Comparison of ENCODE assay signal across 1 cellular context in genomic region chr16:23678430-23679273, GRCh38.
TF ChIP-seq lines count a peak whose summit lies in the region.

Gene PLK1 (plus strand): TSS chr16:23678889. CDS start chr16:23678933, 44 bp downstream.

TF ChIP-seq in HepG2, 621 proteins besides CTCF, POLR2A, EP300 and RAD21 (continued from another document and continues in another):
- no peak; the same call in 1 of the 2 replicates for TF ChIP-seq ZNF710 (CRISPR knock-in tag; IDR thresholded peaks at IDR 0.05; ENCODE audit: borderline replicate concordance)
- peak; percentile 56 for TF ChIP-seq ZNF781 (CRISPR knock-in tag; IDR thresholded peaks at IDR 0.05; ENCODE audit: borderline replicate concordance, not compliant biosample characterization)
- TF ChIP-seq ZNF34 (CRISPR knock-in tag; IDR thresholded peaks at IDR 0.05; ENCODE audit: borderline replicate concordance), result peak; percentile 97
- TF ChIP-seq ZBTB39 (CRISPR knock-in tag; IDR thresholded peaks at IDR 0.05), result no peak
- peak; percentile 73; the same call in 1 of the 2 replicates for TF ChIP-seq HOXA5 (CRISPR knock-in tag; IDR thresholded peaks at IDR 0.05)
- no peak for TF ChIP-seq GLMP (CRISPR knock-in tag; IDR thresholded peaks at IDR 0.05; ENCODE audit: borderline replicate concordance)
- peak; percentile 99 for TF ChIP-seq JDP2 (CRISPR knock-in tag; IDR thresholded peaks at IDR 0.05; ENCODE audit: borderline replicate concordance)
- no peak for TF ChIP-seq FUBP1 (CRISPR knock-in tag; IDR thresholded peaks at IDR 0.05; ENCODE audit: borderline replicate concordance)
- TF ChIP-seq IKZF1 (IDR thresholded peaks at IDR 0.05), result no peak
- peak; percentile 92; the same call in 1 of the 2 replicates for TF ChIP-seq ZSCAN9 (CRISPR knock-in tag; IDR thresholded peaks at IDR 0.05; ENCODE audit: borderline replicate concordance)
- TF ChIP-seq KDM1A (CRISPR knock-in tag; IDR thresholded peaks at IDR 0.05), result no peak
- TF ChIP-seq ARNTL (CRISPR knock-in tag; IDR thresholded peaks at IDR 0.05), result peak; percentile 86
- no peak; the same call in 1 of the 2 replicates for TF ChIP-seq MIER2 (CRISPR knock-in tag; IDR thresholded peaks at IDR 0.05)
- peak; percentile 98 for TF ChIP-seq ZMYM4 (CRISPR knock-in tag; IDR thresholded peaks at IDR 0.05)
- peak; percentile 99 for TF ChIP-seq KDM2A (CRISPR knock-in tag; IDR thresholded peaks at IDR 0.05; ENCODE audit: borderline replicate concordance, low read depth)
- no peak for TF ChIP-seq ZXDC (CRISPR knock-in tag; IDR thresholded peaks at IDR 0.05)
- peak; percentile 92; the same call in 1 of the 2 replicates for TF ChIP-seq IKZF5 (CRISPR knock-in tag; IDR thresholded peaks at IDR 0.05)
- TF ChIP-seq TRIM22 (IDR thresholded peaks at IDR 0.05), result no peak
- TF ChIP-seq CEBPG (CRISPR knock-in tag; IDR thresholded peaks at IDR 0.05), result peak; percentile 78
- TF ChIP-seq ZNF414 (CRISPR knock-in tag; IDR thresholded peaks at IDR 0.05), result no peak
- peak; percentile 45 for TF ChIP-seq TEAD3 (CRISPR knock-in tag; optimal IDR thresholded peaks at IDR 0.05; ENCODE audit: borderline replicate concordance)
- no peak; the same call in 1 of the 2 replicates for TF ChIP-seq MAF1 (CRISPR knock-in tag; IDR thresholded peaks at IDR 0.05; ENCODE audit: borderline replicate concordance)
- TF ChIP-seq ZKSCAN8 (CRISPR knock-in tag; IDR thresholded peaks at IDR 0.05; ENCODE audit: borderline replicate concordance), result peak; percentile 91
- 0 out of 2 replicates have a peak, but pooled peaks have one; percentile 87 for TF ChIP-seq CREBL2 (CRISPR knock-in tag; IDR thresholded peaks at IDR 0.05; ENCODE audit: borderline replicate concordance)
- TF ChIP-seq GPN1 (CRISPR knock-in tag; IDR thresholded peaks at IDR 0.05; ENCODE audit: borderline replicate concordance), result no peak
- TF ChIP-seq ATF2 (CRISPR knock-in tag; IDR thresholded peaks at IDR 0.05), result peak; percentile 92
- peak; percentile 38; the same call in 1 of the 2 replicates for TF ChIP-seq ZNF484 (CRISPR knock-in tag; IDR thresholded peaks at IDR 0.05; ENCODE audit: borderline replicate concordance, low read depth)
- TF ChIP-seq ZNF530 (CRISPR knock-in tag; IDR thresholded peaks at IDR 0.05; ENCODE audit: low read depth), result 0 out of 2 replicates have a peak, but pooled peaks have one; percentile 32
- TF ChIP-seq PHF8 (CRISPR knock-in tag; IDR thresholded peaks at IDR 0.05), result peak; percentile 83
- TF ChIP-seq ZNF296 (CRISPR knock-in tag; conservative IDR thresholded peaks at IDR 0.05), result peak; percentile 60; the same call in 1 of the 2 replicates
- TF ChIP-seq ZNF367 (CRISPR knock-in tag; IDR thresholded peaks at IDR 0.05; ENCODE audit: borderline replicate concordance), result peak; percentile 98
- TF ChIP-seq ZNF644 (CRISPR knock-in tag; IDR thresholded peaks at IDR 0.05; ENCODE audit: low read depth), result no peak
- no peak for TF ChIP-seq TRAFD1 (CRISPR knock-in tag; IDR thresholded peaks at IDR 0.05; ENCODE audit: borderline replicate concordance)
- 0 out of 2 replicates have a peak, but pooled peaks have one; percentile 42 for TF ChIP-seq BRD4 (CRISPR knock-in tag; IDR thresholded peaks at IDR 0.05)
- peak; percentile 87; the same call in 1 of the 2 replicates for TF ChIP-seq ZNF350 (CRISPR knock-in tag; IDR thresholded peaks at IDR 0.05; ENCODE audit: borderline replicate concordance, low read depth)
- peak; percentile 32; the same call in 1 of the 2 replicates for TF ChIP-seq ZNF281 (CRISPR knock-in tag; IDR thresholded peaks at IDR 0.05; ENCODE audit: borderline replicate concordance)
- no peak for TF ChIP-seq TSC22D2 (CRISPR knock-in tag; IDR thresholded peaks at IDR 0.05; ENCODE audit: borderline replicate concordance)
- peak; percentile 65; the same call in 1 of the 2 replicates for TF ChIP-seq SOX5 (CRISPR knock-in tag; IDR thresholded peaks at IDR 0.05; ENCODE audit: borderline replicate concordance)
